In the genomic region with DNA sequence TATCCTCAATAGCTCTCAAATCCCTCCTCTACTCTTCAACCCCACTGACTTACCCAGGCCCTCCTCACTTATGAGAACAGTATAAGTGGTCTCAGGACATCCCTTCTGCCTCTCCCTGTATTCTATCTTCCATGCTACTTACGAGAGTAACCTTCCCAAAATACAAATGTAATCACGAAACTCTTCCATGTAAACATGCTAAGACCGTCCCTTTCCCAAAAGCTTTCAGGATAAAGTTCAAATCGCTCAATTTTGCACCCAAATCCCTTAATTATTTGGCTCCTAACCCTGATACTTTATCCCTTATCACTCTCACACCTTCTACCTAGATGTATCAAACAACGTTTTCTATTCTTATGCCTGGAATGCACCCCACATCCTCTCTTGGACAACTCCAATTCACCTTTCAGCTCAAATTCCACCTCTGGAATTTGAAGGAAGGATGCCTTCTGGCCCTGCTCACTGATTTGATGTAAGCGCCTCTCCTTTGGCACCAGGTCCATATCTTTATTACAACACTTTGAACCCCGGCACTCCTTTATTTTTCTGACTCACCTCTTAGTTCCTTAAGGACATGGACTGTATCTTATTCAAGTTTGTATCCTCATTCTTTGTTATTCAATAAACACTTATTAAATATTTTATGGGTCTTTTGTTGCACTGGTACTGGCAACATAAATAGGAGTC, we compare ENCODE assay signal across 28 cellular contexts. TPM values are rescaled to one million over a fixed set of nuclear protein-coding genes. Genes with fewer than 3 reads are reported as not detected.
DNase-seq lines count a peak whose midpoint lies in the region; ATAC-seq and TF ChIP-seq lines count a peak whose summit lies in the region.
"Had no signal": no experiment of that assay in that cellular context is flagged by ENCODE, and none has a peak within 500 bp of the region (broad histone marks: within the 10 kb centered on the region; RNA-seq: fewer than 3 reads in every experiment).

No MANE protein-coding gene starts in this region.

- H3K4me1 Mint-ChIP-seq in GM23338 (peaks cover 16% of the 10 kb centered on the region), immature natural killer cell (peaks cover 69 to 88% of the 10 kb centered on the region in 2 donors)
- peaks cover 58 to 62% of the 10 kb centered on the region in 2 donors for H3K4me1 Mint-ChIP-seq in natural killer cell treated with Interleukin-12 subunit alpha and Interleukin-12 subunit beta and Interleukin-15 and Interleukin-18, amount 100 ng/mL, for 72 hours (ENCODE audit: low read depth in 2 of 2)

- peak overlapping the region; percentile 36; the same call in 1 of the 2 replicates for H3K4me2 ChIP-seq in GM23338
- H3K4me2 ChIP-seq: smooth muscle cell had no signal

- TF ChIP-seq CTCF in GM23338 (conservative IDR thresholded peaks at IDR 0.05; ENCODE audit: low read depth in 2 of 2): no peak

- H3K4me1 ChIP-seq in GM23338 (ENCODE audit: insufficient read depth): peaks cover 5% of the 10 kb centered on the region; the same call in 1 of the 2 replicates
- H3K4me1 ChIP-seq: Caco-2 had no signal

- H3K9me3 Mint-ChIP-seq in GM23338 (no peaks in the 10 kb centered on the region; the same call in 2 of the 3 replicates), immature natural killer cell (no peaks in the 10 kb centered on the region)
- no peaks in the 10 kb centered on the region for H3K9me3 Mint-ChIP-seq in natural killer cell treated with Interleukin-12 subunit alpha and Interleukin-12 subunit beta and Interleukin-15 and Interleukin-18, amount 100 ng/mL, for 72 hours
- H3K9me3 Mint-ChIP-seq: mesothelial cell of epicardium, nephron had no signal

- no peak overlapping the region for H2AFZ ChIP-seq in GM23338

- no peaks in the 10 kb centered on the region for H3K27me3 ChIP-seq in GM23338 (ENCODE audit: insufficient read depth)
- H3K27me3 ChIP-seq: esophagus muscularis mucosa, foreskin keratinocyte, tibial nerve had no signal

- no peaks in the 10 kb centered on the region; the same call in 1 of the 2 replicates for H3K9me2 ChIP-seq in GM23338 (ENCODE audit: insufficient read depth)

- H3K27me3 Mint-ChIP-seq in GM23338 (ENCODE audit: insufficient read depth, low read depth, poor library complexity) (peaks cover 7% of the 10 kb centered on the region), immature natural killer cell (ENCODE audit: low read depth in 3 of 3) (peaks cover 10 to 14% (median 11%) of the 10 kb centered on the region in 3 donors)
- H3K27me3 Mint-ChIP-seq in natural killer cell treated with Interleukin-12 subunit alpha and Interleukin-12 subunit beta and Interleukin-15 and Interleukin-18, amount 100 ng/mL, for 72 hours: no peaks in the 10 kb centered on the region

- H3K36me3 ChIP-seq in GM23338 (ENCODE audit: insufficient read depth): no peaks in the 10 kb centered on the region

- DNase-seq in GM23338 (ENCODE audit: low spot score) (peak; percentile 54), amniotic epithelial cell (ENCODE audit: low read depth) (peak; percentile 18), immature natural killer cell (no peak), DMS79 treated with DMSO at 0.1 percent for 48 hours (lab: John Stamatoyannopoulos, UW) (no peak), globus pallidus (ENCODE audit: low spot score) (no peak), DMS79 (lab: John Stamatoyannopoulos, UW) (no peak)
- no peak for DNase-seq in natural killer cell treated with Interleukin-12 subunit alpha and Interleukin-12 subunit beta and Interleukin-15 and Interleukin-18, amount 100 ng/mL, for 72 hours (ENCODE audit: low spot score)
- DNase-seq: ACHN; activated CD4-positive, alpha-beta T cell treated with anti-CD3 and anti-CD28 coated beads for 1 hour; activated CD8-positive, alpha-beta T cell treated with anti-CD3 and anti-CD28 coated beads, Interleukin-2, amount 10 ng/mL, durations not matched to agents 7 days and 5 days; Caco-2; DND-41; effector CD8-positive, alpha-beta T cell; HCEC 1CT; MM.1S; NCI-H1417 treated with DMSO at 0.1 percent for 48 hours; stimulated activated CD4-positive, alpha-beta T cell treated with anti-CD3 and anti-CD28 coated beads, Interleukin-1b, Interleukin-23, amount 100 ng/mL, for 48 hours; stimulated activated CD8-positive, alpha-beta memory T cell treated with anti-CD3 and anti-CD28 coated beads, Interleukin-4, amount 100 ng/mL, for 48 hours had no signal

- H4K20me1 ChIP-seq in GM23338 (replicated peaks; ENCODE audit: insufficient read depth): no peaks in the 10 kb centered on the region

- H3K4me3 ChIP-seq in GM23338: no peak overlapping the region
- H3K4me3 ChIP-seq: esophagus muscularis mucosa, SK-N-MC, smooth muscle cell, tibial nerve had no signal

- no peak for ATAC-seq in GM23338
- no peak for ATAC-seq in natural killer cell treated with Interleukin-12 subunit alpha and Interleukin-12 subunit beta and Interleukin-15 and Interleukin-18, amount 100 ng/mL, for 72 hours
- ATAC-seq: activated CD8-positive, alpha-beta T cell treated with anti-CD3 and anti-CD28 coated beads, Interleukin-2, amount 10 ng/mL, durations not matched to agents 7 days and 5 days; foreskin keratinocyte had no signal

- no peaks in the 10 kb centered on the region for H3K79me2 ChIP-seq in GM23338 (replicated peaks; ENCODE audit: insufficient read depth)

- no peak overlapping the region for H3K27ac ChIP-seq in GM23338 (ENCODE audit: low read depth)
- H3K27ac ChIP-seq: esophagus muscularis mucosa, foreskin keratinocyte, RWPE1, SK-N-MC had no signal

- H3F3A ChIP-seq in GM23338 (replicated peaks; ENCODE audit: low read depth): 0 out of 2 replicates have a peak, but pooled peaks cover 2% of the 10 kb centered on the region

- no peak overlapping the region for H3K4me3 Mint-ChIP-seq in GM23338
- peak overlapping the region in 2 of 5 donors; percentile 8 for H3K4me3 Mint-ChIP-seq in immature natural killer cell
- peak overlapping the region; percentile 99 for H3K4me3 Mint-ChIP-seq in natural killer cell treated with Interleukin-12 subunit alpha and Interleukin-12 subunit beta and Interleukin-15 and Interleukin-18, amount 100 ng/mL, for 72 hours
- H3K4me3 Mint-ChIP-seq: activated CD8-positive, alpha-beta T cell treated with anti-CD3 and anti-CD28 coated beads, Interleukin-2, amount 10 ng/mL, durations not matched to agents 7 days and 5 days; mesothelial cell of epicardium had no signal

- no peak overlapping the region for H3K27ac Mint-ChIP-seq in GM23338
- peak overlapping the region; percentile 29 to 99 (median 68) for H3K27ac Mint-ChIP-seq in immature natural killer cell
- H3K27ac Mint-ChIP-seq in natural killer cell treated with Interleukin-12 subunit alpha and Interleukin-12 subunit beta and Interleukin-15 and Interleukin-18, amount 100 ng/mL, for 72 hours: peak overlapping the region; percentile 14 to 97
- H3K27ac Mint-ChIP-seq: activated CD8-positive, alpha-beta T cell treated with anti-CD3 and anti-CD28 coated beads, Interleukin-2, amount 10 ng/mL, durations not matched to agents 7 days and 5 days; mesothelial cell of epicardium had no signal

- H3K36me3 Mint-ChIP-seq in GM23338 (ENCODE audit: low read depth) (no peaks in the 10 kb centered on the region), immature natural killer cell (peaks cover 10 to 14% (median 11%) of the 10 kb centered on the region in 3 donors)
- peaks cover 4% of the 10 kb centered on the region for H3K36me3 Mint-ChIP-seq in natural killer cell treated with Interleukin-12 subunit alpha and Interleukin-12 subunit beta and Interleukin-15 and Interleukin-18, amount 100 ng/mL, for 72 hours

RNA-seq across cellular contexts. Expression of a gene that starts 3.2 kb away (rescaled TPM):
- total RNA-seq in GM23338 (2014; rRNA removed; shearing (Covaris generic)): 10.9 and 12.9 TPM in 2 replicates
- polyA plus RNA-seq in GM23338 (2016; fragmentation: Nextera tagmentation; extraction: Ambion mirVana) (3.4 and 4.1 TPM in 2 replicates), immature natural killer cell (10 to 100 TPM; 38.7 to 59.5 (median 57.6) TPM)
- total RNA-seq in natural killer cell treated with Interleukin-12 subunit alpha and Interleukin-12 subunit beta and Interleukin-15 and Interleukin-18, amount 100 ng/mL, for 72 hours: 10 to 100 TPM; 25.1 to 27.0 TPM
- total RNA-seq: HT-29 had no signal

RNA-seq across cellular contexts. Expression of a gene that starts 15.2 kb away (rescaled TPM):
- not detected in 2 replicates for total RNA-seq in GM23338 (2014; rRNA removed; shearing (Covaris generic))
- polyA plus RNA-seq in GM23338 (2016; fragmentation: Nextera tagmentation; extraction: Ambion mirVana): not detected in 2 replicates
- polyA plus RNA-seq in immature natural killer cell: 10 to 100 TPM; 55.9 to 84.5 (median 62.2) TPM
- 10 to 100 TPM; 20.4 to 35.0 TPM for total RNA-seq in natural killer cell treated with Interleukin-12 subunit alpha and Interleukin-12 subunit beta and Interleukin-15 and Interleukin-18, amount 100 ng/mL, for 72 hours
- total RNA-seq: Caco-2, foreskin keratinocyte, HT-29, mesothelial cell of epicardium, osteocyte, smooth muscle cell had no signal
- polyA plus RNA-seq: foreskin keratinocyte had no signal

Comparison
In these comparisons a context has a peak if more than half of its experiments do, and no peak if none do; other contexts are left out.
1. DNase-seq: peak in GM23338 (single experiment) and amniotic epithelial cell (single experiment); none in immature natural killer cell (0 of 3), natural killer cell treated with Interleukin-12 subunit alpha and Interleukin-12 subunit beta and Interleukin-15 and Interleukin-18, amount 100 ng/mL, for 72 hours (single experiment), DMS79 treated with DMSO at 0.1 percent for 48 hours (single experiment), globus pallidus (single experiment) and DMS79 (single experiment).
2. RNA of a gene that starts 15.2 kb away (total RNA-seq): 20.4 to 35.0 TPM in natural killer cell treated with Interleukin-12 subunit alpha and Interleukin-12 subunit beta and Interleukin-15 and Interleukin-18, amount 100 ng/mL, for 72 hours; not detected in GM23338; every median in the first group is over 10 times any median in the second.